ENCODE assay signal across 10 cellular contexts in genomic region chr6:139433647-139434419, GRCh38. TPM values are rescaled to one million over a fixed set of nuclear protein-coding genes. Genes with fewer than 3 reads are reported as not detected.
DNase-seq lines count a peak whose midpoint lies in the region; TF ChIP-seq lines count a peak whose summit lies in the region.
"Had no signal": no experiment of that assay in that cellular context is flagged by ENCODE, and none has a peak within 500 bp of the region (broad histone marks: within the 10 kb centered on the region; RNA-seq: fewer than 3 reads in every experiment).

No MANE protein-coding gene starts in this region.

- no peaks in the 10 kb centered on the region for H3K9me2 ChIP-seq in MM.1S (replicated peaks; ENCODE audit: insufficient read depth, low read length)

- H3K9ac ChIP-seq in adipocyte (ENCODE audit: low read length) (no peak overlapping the region), MM.1S (ENCODE audit: low read length) (no peak overlapping the region)

- no peaks in the 10 kb centered on the region for H3K79me2 ChIP-seq in MM.1S (ENCODE audit: low read length)

- H3K27ac ChIP-seq in MM.1S (ENCODE audit: low read length) = no peak overlapping the region

- no peak for TF ChIP-seq CTCF in BE2C (IDR thresholded peaks at IDR 0.05; ENCODE audit: low read depth, low read length)
- TF ChIP-seq CTCF in MM.1S (IDR thresholded peaks at IDR 0.05; ENCODE audit: low read length) = no peak

- H3K36me3 ChIP-seq in BE2C = no peaks in the 10 kb centered on the region
- no peaks in the 10 kb centered on the region for H3K36me3 ChIP-seq in adipocyte (ENCODE audit: control insufficient read depth, insufficient read depth, low read length, severe bottlenecking)
- H3K36me3 ChIP-seq in MM.1S (replicated peaks; ENCODE audit: insufficient read depth, low read length) = no peaks in the 10 kb centered on the region

- H3F3A ChIP-seq in MM.1S (ENCODE audit: insufficient read depth, low read length) = no peaks in the 10 kb centered on the region

- H3K27me3 ChIP-seq in BE2C = no peaks in the 10 kb centered on the region
- no peaks in the 10 kb centered on the region for H3K27me3 ChIP-seq in adipocyte (replicated peaks; ENCODE audit: control insufficient read depth, insufficient read depth, low read length)
- H3K27me3 ChIP-seq in MM.1S (replicated peaks; ENCODE audit: insufficient read depth, low read length) = no peaks in the 10 kb centered on the region

- H3K4me1 ChIP-seq in BE2C (peaks cover 12% of the 10 kb centered on the region), adipocyte (ENCODE audit: control insufficient read depth, insufficient read depth, low read length) (peaks cover 7% of the 10 kb centered on the region), MM.1S (ENCODE audit: low read length) (no peaks in the 10 kb centered on the region)

- no peaks in the 10 kb centered on the region for H3K9me3 ChIP-seq in BE2C
- H3K9me3 ChIP-seq in adipocyte (ENCODE audit: control insufficient read depth, low read length) = peaks cover 4% of the 10 kb centered on the region
- H3K9me3 ChIP-seq in MM.1S (replicated peaks; ENCODE audit: insufficient read depth, low read length) = no peaks in the 10 kb centered on the region

- no peak overlapping the region for H3K4me3 ChIP-seq in BE2C (ENCODE audit: low read depth, low read length)
- H3K4me3 ChIP-seq in adipocyte (ENCODE audit: low read length) = no peak overlapping the region
- no peak overlapping the region for H3K4me3 ChIP-seq in MM.1S (ENCODE audit: low read length)

- H3K4me2 ChIP-seq in MM.1S (ENCODE audit: low read depth, low read length) = no peak overlapping the region

- no peaks in the 10 kb centered on the region for H4K20me1 ChIP-seq in MM.1S (ENCODE audit: insufficient read depth, low read length)

- DNase-seq in BE2C = peak; percentile 65
- peak; percentile 46 for DNase-seq in LoVo (ENCODE audit: low spot score)
- DNase-seq in adipocyte (ENCODE audit: low read depth) = peak; percentile 21
- DNase-seq in kidney tubule cell (ENCODE audit: low spot score) = peak; percentile 88
- DNase-seq in MM.1S = no peak
- no peak for DNase-seq in cortex of kidney (lab: John Stamatoyannopoulos, UW)
- no peak for DNase-seq in hepatic stellate cell (ENCODE audit: low spot score)
- DNase-seq in NCI-H2227 (lab: John Stamatoyannopoulos, UW; ENCODE audit: unreplicated experiment) = no peak
- DNase-seq: activated CD4-positive, CD25-positive, alpha-beta regulatory T cell treated with anti-CD3 and anti-CD28 coated beads, Interleukin-2, amount 50 U/mL, for 72 hours; NCI-H1436 treated with DMSO at 0.1 percent for 48 hours had no signal

- no peak overlapping the region for H2AFZ ChIP-seq in MM.1S (ENCODE audit: low read length)

RNA-seq across cellular contexts. Expression of gene CITED2, which starts 59.4 kb away (rescaled TPM):
- 77.6 TPM for polyA plus RNA-seq in BE2C (2012; ENCODE audit: insufficient read depth, insufficient read length, low read depth)

Comparison
In these comparisons a context has a peak if more than half of its experiments do, and no peak if none do; other contexts are left out.
1. DNase-seq: peak in BE2C (single experiment), LoVo (single experiment), adipocyte (single experiment) and kidney tubule cell (single experiment); none in MM.1S (single experiment), cortex of kidney (single experiment), hepatic stellate cell (single experiment) and NCI-H2227 (single experiment).